In the genomic region with DNA sequence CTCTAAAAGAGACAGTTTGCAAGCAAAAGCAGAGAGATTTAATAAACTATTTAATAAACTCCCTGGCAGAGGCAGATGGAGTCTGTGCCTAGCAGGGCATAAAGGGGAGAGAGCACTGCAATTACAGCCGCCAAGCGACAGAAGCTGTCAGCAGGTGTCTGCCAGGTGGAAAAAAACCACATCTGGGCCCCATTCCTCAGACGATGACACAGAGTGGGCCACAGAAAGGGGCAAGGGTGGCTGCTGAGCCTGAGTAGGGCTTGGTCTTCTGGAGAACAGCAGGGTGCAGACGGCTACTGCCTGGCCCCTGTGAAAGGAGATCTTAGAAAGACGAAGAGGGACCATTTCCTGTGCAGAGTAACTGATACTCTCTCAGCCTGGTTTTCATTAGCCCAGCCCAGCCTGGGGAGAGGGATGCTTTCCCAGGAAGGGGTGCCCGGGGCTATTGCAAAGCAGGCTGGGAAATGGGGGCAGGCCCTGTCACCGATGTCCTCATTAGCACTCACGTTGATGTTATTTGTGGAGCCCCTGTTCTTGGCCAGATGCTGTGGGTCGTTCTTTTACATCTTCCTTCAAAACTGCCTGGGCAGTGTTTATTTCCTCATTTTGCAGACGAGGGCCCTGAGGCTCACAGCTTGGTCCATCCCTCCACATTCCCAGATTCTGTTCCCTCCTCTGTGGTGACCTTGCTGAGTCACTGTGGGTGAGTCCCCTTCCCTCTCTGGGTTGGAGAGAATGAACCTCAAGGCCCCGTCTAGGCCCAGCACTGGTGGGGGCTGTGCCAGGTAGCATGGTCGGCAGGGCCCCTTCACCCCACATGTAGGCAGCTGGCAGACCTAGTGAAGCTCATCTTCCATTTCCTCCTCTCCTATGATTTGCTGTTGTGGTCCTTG, we compare ENCODE assay signal across 10 cellular contexts.
DNase-seq lines count a peak whose midpoint lies in the region; ATAC-seq, FAIRE-seq and TF ChIP-seq lines count a peak whose summit lies in the region.
"Had no signal": no experiment of that assay in that cellular context is flagged by ENCODE, and none has a peak within 500 bp of the region (broad histone marks: within the 10 kb centered on the region; RNA-seq: fewer than 3 reads in every experiment).

No MANE protein-coding gene starts in this region.

- peak overlapping the region; percentile 36 for H2AFZ ChIP-seq in endothelial cell of umbilical vein (ENCODE audit: low read depth, low read length)

- peak overlapping the region; percentile 83 for H3K27ac Mint-ChIP-seq in activated CD4-positive, alpha-beta T cell treated with anti-CD3 and anti-CD28 coated beads, Interleukin-2, amount 10 ng/mL, durations not matched to agents 24 days and 14 days
- H3K27ac Mint-ChIP-seq in stimulated activated naive CD8-positive, alpha-beta T cell treated with anti-CD3 and anti-CD28 coated beads, Interleukin-15, amount 100 ng/mL, for 72 hours = peak overlapping the region; percentile 66 to 82

- TF ChIP-seq POLR2A in endothelial cell of umbilical vein (IDR thresholded peaks at IDR 0.05; ENCODE audit: low read depth, low read length) = peak; percentile 60

- no peaks in the 10 kb centered on the region for H3K9me3 ChIP-seq in endothelial cell of umbilical vein (replicated peaks; ENCODE audit: control insufficient read depth, insufficient read depth, low read length)

- H3K27me3 Mint-ChIP-seq in activated CD4-positive, alpha-beta T cell treated with anti-CD3 and anti-CD28 coated beads, Interleukin-2, amount 10 ng/mL, durations not matched to agents 24 days and 14 days = peaks cover 12% of the 10 kb centered on the region
- H3K27me3 Mint-ChIP-seq in stimulated activated naive CD8-positive, alpha-beta T cell treated with anti-CD3 and anti-CD28 coated beads, Interleukin-15, amount 100 ng/mL, for 72 hours = peaks cover 67% of the 10 kb centered on the region

- intact Hi-C loops in activated CD4-positive, alpha-beta T cell treated with anti-CD3 and anti-CD28 coated beads, Interleukin-2, amount 10 ng/mL, durations not matched to agents 24 days and 14 days (cut with micrococcal nuclease) = no loop called here
- intact Hi-C loops in endothelial cell of umbilical vein (cut with micrococcal nuclease) = loop anchor here (1.0 to 2.0 kb wide), 5 partner anchors 21 to 472 kb away; a partner anchor contains a TSS
- intact Hi-C loops in posterior cingulate gyrus (cut with DNase I) = loop anchor here (10.0 kb wide), 1 partner anchor 464 kb away; no protein-coding TSS in a partner anchor

- dilution Hi-C loops in endothelial cell of umbilical vein (cut with MboI; ENCODE audit: extremely low pct_ligation_motif_present, low sequenced_read_pairs) = no loop called here

- peaks cover 10 to 12% of the 10 kb centered on the region in 2 experiments for H3K27me3 ChIP-seq in endothelial cell of umbilical vein (ENCODE audit: control insufficient read depth in 2 of 2, insufficient read depth in 2 of 2, low read length in 2 of 2)

- H3K79me2 ChIP-seq in endothelial cell of umbilical vein (ENCODE audit: control insufficient read depth, insufficient read depth, low read length) = no peaks in the 10 kb centered on the region

- no peak for FAIRE-seq in endothelial cell of umbilical vein (lab: Jason Lieb, UNC)
- FAIRE-seq: colon had no signal

- TSS peak; percentile 76 for BruUV-seq in endothelial cell of umbilical vein (replicated peaks; lab: Mats Ljungman, UMichigan)

- H3K9me1 ChIP-seq in endothelial cell of umbilical vein (replicated peaks; ENCODE audit: control insufficient read depth, extremely low read depth, insufficient read depth, low read length) = no peaks in the 10 kb centered on the region

- peak overlapping the region; percentile 59 for H3K4me3 Mint-ChIP-seq in activated CD4-positive, alpha-beta T cell treated with anti-CD3 and anti-CD28 coated beads, Interleukin-2, amount 10 ng/mL, durations not matched to agents 24 days and 14 days
- H3K4me3 Mint-ChIP-seq in stimulated activated naive CD8-positive, alpha-beta T cell treated with anti-CD3 and anti-CD28 coated beads, Interleukin-15, amount 100 ng/mL, for 72 hours = peak overlapping the region in 1 of 2 donors; percentile 40

- peak overlapping the region; percentile 95 for H3K27ac ChIP-seq in endothelial cell of umbilical vein (ENCODE audit: insufficient read depth, low read depth, low read length)

- H3K4me1 ChIP-seq in endothelial cell of umbilical vein (ENCODE audit: control insufficient read depth, extremely low read depth, insufficient read depth, low read length) = peaks cover 48% of the 10 kb centered on the region

- H3K9me3 Mint-ChIP-seq in activated CD4-positive, alpha-beta T cell treated with anti-CD3 and anti-CD28 coated beads, Interleukin-2, amount 10 ng/mL, durations not matched to agents 24 days and 14 days = peaks cover 4% of the 10 kb centered on the region
- no peaks in the 10 kb centered on the region for H3K9me3 Mint-ChIP-seq in stimulated activated naive CD8-positive, alpha-beta T cell treated with anti-CD3 and anti-CD28 coated beads, Interleukin-15, amount 100 ng/mL, for 72 hours

- H3K36me3 Mint-ChIP-seq in activated CD4-positive, alpha-beta T cell treated with anti-CD3 and anti-CD28 coated beads, Interleukin-2, amount 10 ng/mL, durations not matched to agents 24 days and 14 days (ENCODE audit: low read depth) = no peaks in the 10 kb centered on the region

- peaks cover 57% of the 10 kb centered on the region for H3K4me1 Mint-ChIP-seq in activated CD4-positive, alpha-beta T cell treated with anti-CD3 and anti-CD28 coated beads, Interleukin-2, amount 10 ng/mL, durations not matched to agents 24 days and 14 days
- peaks cover 37% of the 10 kb centered on the region for H3K4me1 Mint-ChIP-seq in stimulated activated naive CD8-positive, alpha-beta T cell treated with anti-CD3 and anti-CD28 coated beads, Interleukin-15, amount 100 ng/mL, for 72 hours

- CTCF ChIA-PET in endothelial cell of umbilical vein (lab: Charles Lee) = interaction anchor here (1.0 to 2.7 kb wide), 12 partner anchors 10 to 671 kb away, joined by 3 to 20 read pairs (median 4); no protein-coding TSS in a partner anchor

- TF ChIP-seq CTCF in endothelial cell of umbilical vein (IDR thresholded peaks at IDR 0.05; ENCODE audit: extremely low read depth in 1 of 2, insufficient read depth in 1 of 2, low read depth in 1 of 2, low read length in 2 of 2) = no peak

- POLR2A ChIA-PET in endothelial cell of umbilical vein (lab: Charles Lee) = no interaction called here

- H3K4me2 ChIP-seq in endothelial cell of umbilical vein (ENCODE audit: insufficient read depth, low read length) = peak overlapping the region; percentile 47

- peak; percentile 24 for ATAC-seq in stimulated activated naive CD8-positive, alpha-beta T cell treated with anti-CD3 and anti-CD28 coated beads, Interleukin-15, amount 100 ng/mL, for 72 hours
- ATAC-seq in GM18517 (IDR thresholded peaks at IDR 0.05; ENCODE audit: unreplicated experiment) = no peak
- ATAC-seq in GM21737 (IDR thresholded peaks at IDR 0.05; ENCODE audit: unreplicated experiment) = no peak

- no peaks in the 10 kb centered on the region for H4K20me1 ChIP-seq in endothelial cell of umbilical vein (replicated peaks; ENCODE audit: control insufficient read depth, extremely low read depth, insufficient read depth, low read length)

- H3K4me3 ChIP-seq in endothelial cell of umbilical vein (replicated peaks in 1 of 3; ENCODE audit: insufficient read depth in 1 of 3, low read depth in 1 of 3, low read length in 3 of 3) = no peak overlapping the region

- no peaks in the 10 kb centered on the region for H3K36me3 ChIP-seq in endothelial cell of umbilical vein (ENCODE audit: control insufficient read depth in 2 of 2, extremely low read depth in 1 of 2, insufficient read depth in 2 of 2, low read length in 2 of 2)

- DNase-seq in activated CD4-positive, alpha-beta T cell treated with anti-CD3 and anti-CD28 coated beads, Interleukin-2, amount 10 ng/mL, durations not matched to agents 24 days and 14 days = peak; percentile 64
- DNase-seq in activated CD4-positive, alpha-beta T cell treated with anti-CD3 and anti-CD28 coated beads for 1 hour = no peak
- DNase-seq in NCI-H69 (lab: John Stamatoyannopoulos, UW) (peak; percentile 98), endothelial cell of umbilical vein (ENCODE audit: low read depth, low spot score) (no peak), posterior cingulate gyrus (no peak)
- DNase-seq in stimulated activated naive CD8-positive, alpha-beta T cell treated with anti-CD3 and anti-CD28 coated beads, Interleukin-15, amount 100 ng/mL, for 72 hours = no peak
- DNase-seq: stimulated activated CD4-positive, alpha-beta T cell treated with anti-CD3 and anti-CD28 coated beads, Interleukin-4, amount 100 ng/mL, for 4 hours had no signal

- H3K9ac ChIP-seq in endothelial cell of umbilical vein (replicated peaks; ENCODE audit: extremely low read depth, insufficient read depth, low read length) = peak overlapping the region; percentile 47

TF ChIP-seq in endothelial cell of umbilical vein, 7 proteins besides CTCF, POLR2A, EP300 and RAD21:
- TF ChIP-seq FOS (IDR thresholded peaks at IDR 0.05; ENCODE audit: borderline replicate concordance, insufficient read depth, low read length) (peak; percentile 78), EZH2 (IDR thresholded peaks at IDR 0.05; ENCODE audit: borderline replicate concordance, low read depth, low read length, severe bottlenecking) (no peak), JUN (IDR thresholded peaks at IDR 0.05; ENCODE audit: borderline replicate concordance, insufficient read depth, insufficient read length, low read depth) (no peak), POLR2AphosphoS5 (IDR thresholded peaks at IDR 0.05; ENCODE audit: insufficient read depth, low read depth, low read length) (no peak), GATA2 (IDR thresholded peaks at IDR 0.05; ENCODE audit: insufficient read depth, insufficient read length, low read depth, low read length) (peak; percentile 29)
- TF ChIP-seq, protein P1, sequence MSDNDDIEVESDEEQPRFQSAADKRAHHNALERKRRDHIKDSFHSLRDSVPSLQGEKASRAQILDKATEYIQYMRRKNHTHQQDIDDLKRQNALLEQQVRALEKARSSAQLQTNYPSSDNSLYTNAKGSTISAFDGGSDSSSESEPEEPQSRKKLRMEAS (IDR thresholded peaks at IDR 0.05; ENCODE audit: insufficient read depth, insufficient read length) = no peak

Comparison
In these comparisons a context has a peak if more than half of its experiments do, and no peak if none do; other contexts are left out.
1. DNase-seq: peak in activated CD4-positive, alpha-beta T cell treated with anti-CD3 and anti-CD28 coated beads, Interleukin-2, amount 10 ng/mL, durations not matched to agents 24 days and 14 days (single experiment) and NCI-H69 (single experiment); none in activated CD4-positive, alpha-beta T cell treated with anti-CD3 and anti-CD28 coated beads for 1 hour (single experiment), endothelial cell of umbilical vein (single experiment), stimulated activated naive CD8-positive, alpha-beta T cell treated with anti-CD3 and anti-CD28 coated beads, Interleukin-15, amount 100 ng/mL, for 72 hours (0 of 2) and posterior cingulate gyrus (0 of 10).